ENCODE assay signal across 8 cellular contexts in genomic region chr2:70301344-70302194, GRCh38. TPM values are rescaled to one million over a fixed set of nuclear protein-coding genes. Genes with fewer than 3 reads are reported as not detected.
DNase-seq lines count a peak whose midpoint lies in the region; TF ChIP-seq lines count a peak whose summit lies in the region.

Gene FAM136A, minus strand, starts transcription at chr2:70302067. Its CDS starts 56 bp downstream, at chr2:70302011.

- WGBS in transverse colon (ENCODE audit: low coverage in 1 of 2), 2 donors: 0% methylated on average over 11 to 67 of the region's 79 CpGs

- H3K27ac ChIP-seq in HEK293 (ENCODE audit: extremely low read depth, low read depth, low read length) (peak within 1 kb of the TSS; percentile 88), transverse colon (peak within 1 kb of the TSS; percentile 86 to 93 (median 90))

- no peak for TF ChIP-seq EP300 in transverse colon (IDR thresholded peaks at IDR 0.05; ENCODE audit: low read depth)

- H3K9me3 ChIP-seq in HEK293 (ENCODE audit: control insufficient read depth, insufficient read depth, low read depth, low read length) (no peaks in the 10 kb centered on the region), transverse colon (no peaks in the 10 kb centered on the region)

- peak; percentile 93 for DNase-seq in GM10248 (ENCODE audit: extremely low spot score)
- peak; percentile 89 for DNase-seq in NAMALWA (ENCODE audit: low spot score)
- peak; percentile 62 to 78 for DNase-seq in SW 1271 (lab: John Stamatoyannopoulos, UW)
- peak; percentile 80 for DNase-seq in activated naive CD8-positive, alpha-beta T cell treated with anti-CD3 and anti-CD28 coated beads, Interleukin-2, amount 50 U/mL, for 16 hours (ENCODE audit: low read depth, low spot score)
- peak; percentile 96 for DNase-seq in cardiac septum (ENCODE audit: low spot score)
- DNase-seq in pons (ENCODE audit: low spot score): peak; percentile 58
- DNase-seq in transverse colon: peak; percentile 91

- POLR2A ChIA-PET in GM10248 (lab: Yijun Ruan, JAX): interaction anchor here (1.2 kb wide), 1 partner anchor 8 kb away, joined by 8 read pairs; the partner anchor contains the start of gene SNRPG
- POLR2A ChIA-PET in HEK293 (lab: Yijun Ruan, JAX): interaction anchor here (1.0 to 3.8 kb wide), 5 partner anchors 8 to 387 kb away, joined by 3 to 49 read pairs (median 4); partner anchors contain the start of genes MXD1 and SNRPG

- peak within 1 kb of the TSS; percentile 65 for H3K4me3 ChIP-seq in HEK293 (ENCODE audit: low read depth, low read length)
- H3K4me3 ChIP-seq in transverse colon: peak within 1 kb of the TSS; percentile 60 to 94 (median 82)

- H3K36me3 ChIP-seq in HEK293 (ENCODE audit: control insufficient read depth in 2 of 2, insufficient read depth in 1 of 2, low read length in 2 of 2): peaks cover 18 to 39% of the 10 kb centered on the region in 2 experiments
- H3K36me3 ChIP-seq in transverse colon: peaks cover 0 to 17% (median 5%) of the 10 kb centered on the region in 4 donors

- intact Hi-C loops in cardiac septum (cut with DNase I) (loop anchor here (2.0 to 5.0 kb wide), 3 partner anchors 43 to 389 kb away; partner anchors contain the start of gene PCYOX1), transverse colon (cut with DNase I; ENCODE audit: low total_unique reads) (loop anchor here (5.0 kb wide), 1 partner anchor 389 kb away; no protein-coding TSS in a partner anchor)

- CTCF ChIA-PET in GM10248 (lab: Yijun Ruan, JAX): interaction anchor here (0.6 to 5.6 kb wide), 18 partner anchors 8 to 700 kb away, joined by 3 to 80 read pairs (median 7); partner anchors contain the start of genes MXD1 and SNRPG
- CTCF ChIA-PET in HEK293 (lab: Yijun Ruan, JAX): interaction anchor here (0.5 to 8.0 kb wide), 23 partner anchors 8 to 577 kb away, joined by 3 to 163 read pairs (median 5); partner anchors contain the start of genes MXD1 and SNRPG

- no peaks in the 10 kb centered on the region for H3K27me3 ChIP-seq in transverse colon

- TF ChIP-seq CTCF in GM10248 (IDR thresholded peaks at IDR 0.05; ENCODE audit: control extremely low read depth, extremely low read depth, low read depth, missing control alignments) (peak; percentile 93), HEK293 (tag by site-specific recombination; IDR thresholded peaks at IDR 0.05) (peak; percentile 90), transverse colon (IDR thresholded peaks at IDR 0.05) (peak; percentile 83 to 99 (median 97))

- TF ChIP-seq POLR2A in transverse colon (IDR thresholded peaks at IDR 0.05): peak; percentile 55

- in situ Hi-C loops in transverse colon (cut with MboI; ENCODE audit: low pct_ligation_motif_present in 1 of 4, low pct_unique_long_range_greater_than_20kb in 1 of 4, low sequenced_read_pairs in 3 of 4): loop anchor here in 3 of 4 donors (10.0 to 25.0 kb wide), 2 partner anchors 313 to 636 kb away; partner anchors contain the start of gene ATP6V1B1 (in 3 of the 3)

- peaks cover 6% of the 10 kb centered on the region; the same call in 1 of the 2 replicates for H3K4me1 ChIP-seq in HEK293 (ENCODE audit: control insufficient read depth, insufficient read depth, low read length)
- H3K4me1 ChIP-seq in transverse colon: peaks cover 4 to 13% (median 8%) of the 10 kb centered on the region in 4 donors

TF ChIP-seq in HEK293, 187 proteins besides CTCF, POLR2A, EP300 and RAD21 (continues in another document):
- TF ChIP-seq, protein P1, sequence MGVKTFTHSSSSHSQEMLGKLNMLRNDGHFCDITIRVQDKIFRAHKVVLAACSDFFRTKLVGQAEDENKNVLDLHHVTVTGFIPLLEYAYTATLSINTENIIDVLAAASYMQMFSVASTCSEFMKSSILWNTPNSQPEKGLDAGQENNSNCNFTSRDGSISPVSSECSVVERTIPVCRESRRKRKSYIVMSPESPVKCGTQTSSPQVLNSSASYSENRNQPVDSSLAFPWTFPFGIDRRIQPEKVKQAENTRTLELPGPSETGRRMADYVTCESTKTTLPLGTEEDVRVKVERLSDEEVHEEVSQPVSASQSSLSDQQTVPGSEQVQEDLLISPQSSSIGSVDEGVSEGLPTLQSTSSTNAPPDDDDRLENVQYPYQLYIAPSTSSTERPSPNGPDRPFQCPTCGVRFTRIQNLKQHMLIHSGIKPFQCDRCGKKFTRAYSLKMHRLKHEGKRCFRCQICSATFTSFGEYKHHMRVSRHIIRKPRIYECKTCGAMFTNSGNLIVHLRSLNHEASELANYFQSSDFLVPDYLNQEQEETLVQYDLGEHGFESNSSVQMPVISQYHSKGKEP (tag by site-specific recombination; IDR thresholded peaks at IDR 0.05): 0 out of 2 replicates have a peak, but pooled peaks have one; percentile 18
- TF ChIP-seq, protein P2, sequence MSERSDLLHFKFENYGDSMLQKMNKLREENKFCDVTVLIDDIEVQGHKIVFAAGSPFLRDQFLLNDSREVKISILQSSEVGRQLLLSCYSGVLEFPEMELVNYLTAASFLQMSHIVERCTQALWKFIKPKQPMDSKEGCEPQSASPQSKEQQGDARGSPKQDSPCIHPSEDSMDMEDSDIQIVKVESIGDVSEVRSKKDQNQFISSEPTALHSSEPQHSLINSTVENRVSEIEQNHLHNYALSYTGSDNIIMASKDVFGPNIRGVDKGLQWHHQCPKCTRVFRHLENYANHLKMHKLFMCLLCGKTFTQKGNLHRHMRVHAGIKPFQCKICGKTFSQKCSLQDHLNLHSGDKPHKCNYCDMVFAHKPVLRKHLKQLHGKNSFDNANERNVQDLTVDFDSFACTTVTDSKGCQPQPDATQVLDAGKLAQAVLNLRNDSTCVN (tag by site-specific recombination; optimal IDR thresholded peaks at IDR 0.05): peak; percentile 75
- TF ChIP-seq, protein P3, sequence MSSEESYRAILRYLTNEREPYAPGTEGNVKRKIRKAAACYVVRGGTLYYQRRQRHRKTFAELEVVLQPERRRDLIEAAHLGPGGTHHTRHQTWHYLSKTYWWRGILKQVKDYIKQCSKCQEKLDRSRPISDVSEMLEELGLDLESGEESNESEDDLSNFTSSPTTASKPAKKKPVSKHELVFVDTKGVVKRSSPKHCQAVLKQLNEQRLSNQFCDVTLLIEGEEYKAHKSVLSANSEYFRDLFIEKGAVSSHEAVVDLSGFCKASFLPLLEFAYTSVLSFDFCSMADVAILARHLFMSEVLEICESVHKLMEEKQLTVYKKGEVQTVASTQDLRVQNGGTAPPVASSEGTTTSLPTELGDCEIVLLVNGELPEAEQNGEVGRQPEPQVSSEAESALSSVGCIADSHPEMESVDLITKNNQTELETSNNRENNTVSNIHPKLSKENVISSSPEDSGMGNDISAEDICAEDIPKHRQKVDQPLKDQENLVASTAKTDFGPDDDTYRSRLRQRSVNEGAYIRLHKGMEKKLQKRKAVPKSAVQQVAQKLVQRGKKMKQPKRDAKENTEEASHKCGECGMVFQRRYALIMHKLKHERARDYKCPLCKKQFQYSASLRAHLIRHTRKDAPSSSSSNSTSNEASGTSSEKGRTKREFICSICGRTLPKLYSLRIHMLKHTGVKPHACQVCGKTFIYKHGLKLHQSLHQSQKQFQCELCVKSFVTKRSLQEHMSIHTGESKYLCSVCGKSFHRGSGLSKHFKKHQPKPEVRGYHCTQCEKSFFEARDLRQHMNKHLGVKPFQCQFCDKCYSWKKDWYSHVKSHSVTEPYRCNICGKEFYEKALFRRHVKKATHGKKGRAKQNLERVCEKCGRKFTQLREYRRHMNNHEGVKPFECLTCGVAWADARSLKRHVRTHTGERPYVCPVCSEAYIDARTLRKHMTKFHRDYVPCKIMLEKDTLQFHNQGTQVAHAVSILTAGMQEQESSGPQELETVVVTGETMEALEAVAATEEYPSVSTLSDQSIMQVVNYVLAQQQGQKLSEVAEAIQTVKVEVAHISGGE (tag by site-specific recombination; conservative IDR thresholded peaks at IDR 0.05; ENCODE audit: low read depth): 0 out of 2 replicates have a peak, but pooled peaks have one; percentile 23
- TF ChIP-seq SP2 (tag by site-specific recombination; IDR thresholded peaks at IDR 0.05): peak; percentile 42
- TF ChIP-seq, protein P4, sequence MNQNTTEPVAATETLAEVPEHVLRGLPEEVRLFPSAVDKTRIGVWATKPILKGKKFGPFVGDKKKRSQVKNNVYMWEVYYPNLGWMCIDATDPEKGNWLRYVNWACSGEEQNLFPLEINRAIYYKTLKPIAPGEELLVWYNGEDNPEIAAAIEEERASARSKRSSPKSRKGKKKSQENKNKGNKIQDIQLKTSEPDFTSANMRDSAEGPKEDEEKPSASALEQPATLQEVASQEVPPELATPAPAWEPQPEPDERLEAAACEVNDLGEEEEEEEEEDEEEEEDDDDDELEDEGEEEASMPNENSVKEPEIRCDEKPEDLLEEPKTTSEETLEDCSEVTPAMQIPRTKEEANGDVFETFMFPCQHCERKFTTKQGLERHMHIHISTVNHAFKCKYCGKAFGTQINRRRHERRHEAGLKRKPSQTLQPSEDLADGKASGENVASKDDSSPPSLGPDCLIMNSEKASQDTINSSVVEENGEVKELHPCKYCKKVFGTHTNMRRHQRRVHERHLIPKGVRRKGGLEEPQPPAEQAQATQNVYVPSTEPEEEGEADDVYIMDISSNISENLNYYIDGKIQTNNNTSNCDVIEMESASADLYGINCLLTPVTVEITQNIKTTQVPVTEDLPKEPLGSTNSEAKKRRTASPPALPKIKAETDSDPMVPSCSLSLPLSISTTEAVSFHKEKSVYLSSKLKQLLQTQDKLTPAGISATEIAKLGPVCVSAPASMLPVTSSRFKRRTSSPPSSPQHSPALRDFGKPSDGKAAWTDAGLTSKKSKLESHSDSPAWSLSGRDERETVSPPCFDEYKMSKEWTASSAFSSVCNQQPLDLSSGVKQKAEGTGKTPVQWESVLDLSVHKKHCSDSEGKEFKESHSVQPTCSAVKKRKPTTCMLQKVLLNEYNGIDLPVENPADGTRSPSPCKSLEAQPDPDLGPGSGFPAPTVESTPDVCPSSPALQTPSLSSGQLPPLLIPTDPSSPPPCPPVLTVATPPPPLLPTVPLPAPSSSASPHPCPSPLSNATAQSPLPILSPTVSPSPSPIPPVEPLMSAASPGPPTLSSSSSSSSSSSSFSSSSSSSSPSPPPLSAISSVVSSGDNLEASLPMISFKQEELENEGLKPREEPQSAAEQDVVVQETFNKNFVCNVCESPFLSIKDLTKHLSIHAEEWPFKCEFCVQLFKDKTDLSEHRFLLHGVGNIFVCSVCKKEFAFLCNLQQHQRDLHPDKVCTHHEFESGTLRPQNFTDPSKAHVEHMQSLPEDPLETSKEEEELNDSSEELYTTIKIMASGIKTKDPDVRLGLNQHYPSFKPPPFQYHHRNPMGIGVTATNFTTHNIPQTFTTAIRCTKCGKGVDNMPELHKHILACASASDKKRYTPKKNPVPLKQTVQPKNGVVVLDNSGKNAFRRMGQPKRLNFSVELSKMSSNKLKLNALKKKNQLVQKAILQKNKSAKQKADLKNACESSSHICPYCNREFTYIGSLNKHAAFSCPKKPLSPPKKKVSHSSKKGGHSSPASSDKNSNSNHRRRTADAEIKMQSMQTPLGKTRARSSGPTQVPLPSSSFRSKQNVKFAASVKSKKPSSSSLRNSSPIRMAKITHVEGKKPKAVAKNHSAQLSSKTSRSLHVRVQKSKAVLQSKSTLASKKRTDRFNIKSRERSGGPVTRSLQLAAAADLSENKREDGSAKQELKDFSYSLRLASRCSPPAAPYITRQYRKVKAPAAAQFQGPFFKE (tag by site-specific recombination; IDR thresholded peaks at IDR 0.05; ENCODE audit: borderline replicate concordance): 0 out of 2 replicates have a peak, but pooled peaks have one; percentile 21
- no peak for TF ChIP-seq ZNF112 (tag by site-specific recombination; IDR thresholded peaks at IDR 0.05)

RNA-seq across cellular contexts. Expression of gene FAM136A, which starts in this region (rescaled TPM):
- total RNA-seq in cardiac septum (21.3 TPM), transverse colon (10 to 100 TPM; 10.7 to 45.1 (median 31.0) TPM)

Comparison
In these comparisons a context has a peak if more than half of its experiments do, and no peak if none do; other contexts are left out.
1. Peak in every context shown above with its lines: DNase-seq, H3K4me3 ChIP-seq and H3K27ac ChIP-seq.